9 cellular contexts compared by ENCODE assay signal in the genomic region with DNA sequence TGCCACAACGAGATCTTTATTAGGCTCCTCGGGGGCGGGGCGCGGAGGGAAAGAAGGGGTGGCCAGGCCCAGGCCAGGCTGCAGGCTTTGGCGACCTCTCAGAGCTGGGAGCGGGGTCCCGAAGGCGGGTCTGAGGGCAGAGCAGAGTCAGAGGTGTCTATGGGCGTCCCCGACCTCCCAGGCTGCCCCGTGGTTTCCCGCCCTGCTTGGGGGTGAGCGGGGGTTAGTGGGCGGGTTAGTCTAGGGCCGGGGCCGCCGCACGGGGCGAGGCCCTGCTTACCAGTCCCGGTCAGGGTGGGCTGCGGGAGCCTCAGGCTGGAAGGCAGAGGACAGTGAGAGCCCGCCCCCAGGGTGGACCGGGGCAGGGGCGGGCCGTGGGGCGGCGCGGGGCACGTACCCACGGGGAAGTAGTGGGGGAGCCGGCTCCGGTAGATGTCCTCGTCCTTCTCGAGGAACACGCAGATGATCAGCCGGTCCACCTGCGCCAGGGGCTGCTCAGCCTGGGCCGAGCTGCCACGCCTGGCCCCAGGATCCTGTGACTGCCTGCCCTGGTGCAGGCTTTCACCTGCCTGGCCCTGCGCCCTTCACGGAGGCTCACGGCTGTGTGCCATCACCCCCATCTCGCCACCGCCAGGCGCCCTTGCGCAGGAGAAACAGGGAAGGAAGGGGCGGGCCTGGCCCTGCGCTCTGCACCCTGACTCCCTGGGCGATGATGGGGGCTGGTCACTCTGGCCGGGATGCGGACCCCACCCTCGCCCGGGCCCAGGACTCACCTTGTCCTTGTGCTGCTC. TPM values are rescaled to one million over a fixed set of nuclear protein-coding genes. Genes with fewer than 3 reads are reported as not detected.
DNase-seq lines count a peak whose midpoint lies in the region; ATAC-seq, FAIRE-seq and TF ChIP-seq lines count a peak whose summit lies in the region.
"Had no signal": no experiment of that assay in that cellular context is flagged by ENCODE, and none has a peak within 500 bp of the region (broad histone marks: within the 10 kb centered on the region; RNA-seq: fewer than 3 reads in every experiment).

No MANE protein-coding gene starts in this region.

- POLR2A ChIA-PET in GM10248 (lab: Yijun Ruan, JAX): no interaction called here

- CTCF ChIA-PET in GM10248 (lab: Yijun Ruan, JAX): interaction anchor here (0.7 to 4.6 kb wide), 13 partner anchors 8 to 304 kb away, joined by 3 to 135 read pairs (median 5); partner anchors contain the start of gene ESRRA

- H3K4me1 ChIP-seq in esophagus squamous epithelium (peaks cover 32 to 66% (median 39%) of the 10 kb centered on the region in 3 donors), osteoblast (ENCODE audit: insufficient read depth, low read length) (peaks cover 9% of the 10 kb centered on the region)
- H3K4me1 ChIP-seq: parathyroid adenoma had no signal

- WGBS in esophagus squamous epithelium, 2 donors: 55% methylated on average over 12 of the region's 54 CpGs; no CpG with 5 or more reads in 1 of the 2 donors

- no peak overlapping the region for H3K4me2 ChIP-seq in osteoblast (ENCODE audit: insufficient read depth, low read length)

- no peak for ATAC-seq in HG03159 (IDR thresholded peaks at IDR 0.05; ENCODE audit: unreplicated experiment)
- no peak for ATAC-seq in GM18907 (IDR thresholded peaks at IDR 0.05; ENCODE audit: unreplicated experiment)

- H3K36me3 ChIP-seq in esophagus squamous epithelium: peaks cover 9 to 51% (median 36%) of the 10 kb centered on the region in 3 donors
- peaks cover 22% of the 10 kb centered on the region for H3K36me3 ChIP-seq in osteoblast (ENCODE audit: insufficient read depth, low read length)

- H3K27me3 ChIP-seq in esophagus squamous epithelium (peaks cover 0 to 4% (median 0%) of the 10 kb centered on the region in 4 donors), osteoblast (ENCODE audit: insufficient read depth, low read length) (no peaks in the 10 kb centered on the region)

- peak; percentile 39 for FAIRE-seq in G401.6 (lab: Jason Lieb, UNC)

- intact Hi-C loops in esophagus squamous epithelium (cut with DNase I): no loop called here

- no peaks in the 10 kb centered on the region for H3K9me3 Mint-ChIP-seq in osteocyte (ENCODE audit: unreplicated experiment)

- peak in 2 of 6 experiments; percentile 20 to 40 for TF ChIP-seq CTCF in esophagus squamous epithelium (IDR thresholded peaks at IDR 0.05)
- no peak for TF ChIP-seq CTCF in osteoblast (IDR thresholded peaks at IDR 0.05; ENCODE audit: extremely low read depth, low read depth, low read length)
- no peak for TF ChIP-seq CTCF in GM10248 (IDR thresholded peaks at IDR 0.05; ENCODE audit: control extremely low read depth, extremely low read depth, low read depth, missing control alignments)
- TF ChIP-seq CTCF in osteocyte (IDR thresholded peaks at IDR 0.05): no peak

- H3K36me3 Mint-ChIP-seq in osteocyte (ENCODE audit: unreplicated experiment): peaks cover 4% of the 10 kb centered on the region

- peak overlapping the region; percentile 62 to 84 (median 72) for H3K27ac ChIP-seq in esophagus squamous epithelium
- no peak overlapping the region for H3K27ac ChIP-seq in osteoblast (ENCODE audit: low read depth, low read length)
- H3K27ac ChIP-seq: parathyroid adenoma had no signal

- no peaks in the 10 kb centered on the region for H3K27me3 Mint-ChIP-seq in osteocyte (ENCODE audit: unreplicated experiment)

- TF ChIP-seq POLR2A in esophagus squamous epithelium (IDR thresholded peaks at IDR 0.05): no peak

- no peaks in the 10 kb centered on the region for H3K79me2 ChIP-seq in osteoblast (ENCODE audit: insufficient read depth, low read length)
- H3K79me2 ChIP-seq: parathyroid adenoma had no signal

- H3K4me1 Mint-ChIP-seq in osteocyte (ENCODE audit: unreplicated experiment): peaks cover 15% of the 10 kb centered on the region

- H3K9me3 ChIP-seq in esophagus squamous epithelium (no peaks in the 10 kb centered on the region), osteoblast (ENCODE audit: low read depth, low read length) (no peaks in the 10 kb centered on the region)

- DNase-seq in NCI-H2196 (lab: John Stamatoyannopoulos, UW; ENCODE audit: unreplicated experiment): peak; percentile 87
- no peak for DNase-seq in esophagus squamous epithelium (lab: John Stamatoyannopoulos, UW)
- DNase-seq in osteoblast (ENCODE audit: insufficient read length, low spot score, missing footprints): peak; percentile 91
- DNase-seq in GM10248 (ENCODE audit: extremely low spot score): no peak
- DNase-seq in osteocyte (ENCODE audit: extremely low spot score, unreplicated experiment): no peak

- H3K4me3 ChIP-seq in esophagus squamous epithelium (peak overlapping the region; percentile 25 to 64 (median 36)), osteoblast (ENCODE audit: insufficient read depth, low read length) (no peak overlapping the region)

- peaks cover 33% of the 10 kb centered on the region for H4K20me1 ChIP-seq in osteoblast (ENCODE audit: insufficient read depth, low read length)

- H3K4me3 Mint-ChIP-seq in osteocyte (ENCODE audit: unreplicated experiment): no peak overlapping the region

- H2AFZ ChIP-seq in osteoblast (ENCODE audit: low read length): no peak overlapping the region
- H2AFZ ChIP-seq: parathyroid adenoma had no signal

- no peak overlapping the region for H3K27ac Mint-ChIP-seq in osteocyte (ENCODE audit: unreplicated experiment)

RNA-seq across cellular contexts. Expression of gene OTUB1, which starts 12.5 kb away (rescaled TPM):
- total RNA-seq in esophagus squamous epithelium (10 to 100 TPM; 82.0 to 97.3 (median 89.7) TPM), osteoblast (32.1 and 34.4 TPM in 2 replicates), osteocyte (66.2 and 71.4 TPM in 2 replicates)

RNA-seq across cellular contexts. Expression of gene COX8A, which starts 24.3 kb away (rescaled TPM):
- 100 to 1,000 TPM; 417 to 745 (median 637) TPM for total RNA-seq in esophagus squamous epithelium
- 159 and 190 TPM in 2 replicates for total RNA-seq in osteoblast
- total RNA-seq in osteocyte: 253 and 265 TPM in 2 replicates

RNA-seq across cellular contexts. Expression of gene FLRT1, which starts 37.0 kb away (rescaled TPM):
- total RNA-seq in esophagus squamous epithelium: under 1 TPM in 3 of 4 donors, not detected in 1; 0.06 to 0.19 (median 0.08) TPM
- total RNA-seq in osteoblast: under 0.01 and 0.29 TPM in 2 replicates
- total RNA-seq in osteocyte: 0.54 and 0.65 TPM in 2 replicates

RNA-seq across cellular contexts. Expression of gene NAA40, which starts 60.0 kb away (rescaled TPM):
- total RNA-seq in esophagus squamous epithelium (10 to 100 TPM in 3 of 4 donors, 1 to 10 TPM in 1; 9.8 to 13.2 (median 11.2) TPM), osteoblast (11.9 and 12.1 TPM in 2 replicates), osteocyte (24.0 and 28.1 TPM in 2 replicates)

Comparison
In these comparisons a context has a peak if more than half of its experiments do, and no peak if none do; other contexts are left out.
1. DNase-seq: peak in NCI-H2196 (single experiment) and osteoblast (single experiment); none in esophagus squamous epithelium (single experiment), GM10248 (single experiment) and osteocyte (single experiment).